8 cellular contexts compared by ENCODE assay signal in genomic region chr2:176079851-176080539, GRCh38. TPM values are rescaled to one million over a fixed set of nuclear protein-coding genes. Genes with fewer than 3 reads are reported as not detected.
DNase-seq lines count a peak whose midpoint lies in the region; ATAC-seq and TF ChIP-seq lines count a peak whose summit lies in the region.

No MANE protein-coding gene starts in this region.

- peaks cover 32% of the 10 kb centered on the region for H3K9me3 ChIP-seq in adipocyte (ENCODE audit: control insufficient read depth, low read length)
- H3K9me3 ChIP-seq in thoracic aorta, result no peaks in the 10 kb centered on the region

- H3K27ac ChIP-seq in thoracic aorta, result no peak overlapping the region

- H3K36me3 ChIP-seq in adipocyte (ENCODE audit: control insufficient read depth, insufficient read depth, low read length, severe bottlenecking) (no peaks in the 10 kb centered on the region), thoracic aorta (no peaks in the 10 kb centered on the region)

- no peak overlapping the region for H3K9ac ChIP-seq in adipocyte (ENCODE audit: low read length)

- ATAC-seq in thoracic aorta (ENCODE audit: insufficient number of reproducible peaks, low FRiP score, low read depth) (no peak), HG03097 (IDR thresholded peaks at IDR 0.05; ENCODE audit: low FRiP score, unreplicated experiment) (no peak), HG02973 (IDR thresholded peaks at IDR 0.05; ENCODE audit: unreplicated experiment) (no peak)

- DNase-seq in activated effector memory CD4-positive, alpha-beta T cell treated with anti-CD3 and anti-CD28 coated beads, Interleukin-2, amount 50 U/mL, for 16 hours, result peak; percentile 67
- DNase-seq in activated effector memory CD4-positive, alpha-beta T cell treated with Interleukin-2 at 50 U/mL for 16 hours, result no peak
- DNase-seq in NCI-H2107 treated with DMSO at 0.1 percent for 48 hours (lab: John Stamatoyannopoulos, UW; ENCODE audit: unreplicated experiment) (peak; percentile 34), adipocyte (ENCODE audit: low read depth) (peak; percentile 71), iPS-NIHi11 (ENCODE audit: low spot score) (peak; percentile 86), thoracic aorta (ENCODE audit: low spot score) (no peak)

- no peaks in the 10 kb centered on the region for H3K4me1 ChIP-seq in adipocyte (ENCODE audit: control insufficient read depth, insufficient read depth, low read length)
- peaks cover 0 to 19% of the 10 kb centered on the region in 2 donors for H3K4me1 ChIP-seq in thoracic aorta (ENCODE audit: control insufficient read depth in 1 of 2, low read depth in 2 of 2)

- peak; percentile 56 for TF ChIP-seq CTCF in thoracic aorta (IDR thresholded peaks at IDR 0.05)

- H3K27me3 ChIP-seq in adipocyte (replicated peaks; ENCODE audit: control insufficient read depth, insufficient read depth, low read length), result peaks cover 92% of the 10 kb centered on the region
- H3K27me3 ChIP-seq in thoracic aorta (replicated peaks; ENCODE audit: insufficient read depth), result peaks cover 79% of the 10 kb centered on the region

- peak overlapping the region; percentile 52 for H3K4me3 ChIP-seq in adipocyte (ENCODE audit: low read length)
- peak overlapping the region; percentile 51 for H3K4me3 ChIP-seq in thoracic aorta

RNA-seq across cellular contexts. Expression of gene EVX2, which starts 3.8 kb away (rescaled TPM):
- total RNA-seq in thoracic aorta, result not detected

RNA-seq across cellular contexts. Expression of gene HOXD13, which starts 12.5 kb away (rescaled TPM):
- total RNA-seq in thoracic aorta, result not detected

RNA-seq across cellular contexts. Expression of gene HOXD12, which starts 19.6 kb away (rescaled TPM):
- not detected for total RNA-seq in thoracic aorta

RNA-seq across cellular contexts. Expression of gene HOXD11, which starts 27.1 kb away (rescaled TPM):
- total RNA-seq in thoracic aorta, result not detected

RNA-seq across cellular contexts. Expression of gene HOXD10, which starts 36.6 kb away (rescaled TPM):
- total RNA-seq in thoracic aorta, result not detected

Comparison
In these comparisons a context has a peak if more than half of its experiments do, and no peak if none do; other contexts are left out.
1. DNase-seq: peak in activated effector memory CD4-positive, alpha-beta T cell treated with anti-CD3 and anti-CD28 coated beads, Interleukin-2, amount 50 U/mL, for 16 hours (single experiment), NCI-H2107 treated with DMSO at 0.1 percent for 48 hours (single experiment), adipocyte (single experiment) and iPS-NIHi11 (single experiment); none in activated effector memory CD4-positive, alpha-beta T cell treated with Interleukin-2 at 50 U/mL for 16 hours (single experiment) and thoracic aorta (single experiment).